18 cellular contexts compared by ENCODE assay signal in the genomic region with DNA sequence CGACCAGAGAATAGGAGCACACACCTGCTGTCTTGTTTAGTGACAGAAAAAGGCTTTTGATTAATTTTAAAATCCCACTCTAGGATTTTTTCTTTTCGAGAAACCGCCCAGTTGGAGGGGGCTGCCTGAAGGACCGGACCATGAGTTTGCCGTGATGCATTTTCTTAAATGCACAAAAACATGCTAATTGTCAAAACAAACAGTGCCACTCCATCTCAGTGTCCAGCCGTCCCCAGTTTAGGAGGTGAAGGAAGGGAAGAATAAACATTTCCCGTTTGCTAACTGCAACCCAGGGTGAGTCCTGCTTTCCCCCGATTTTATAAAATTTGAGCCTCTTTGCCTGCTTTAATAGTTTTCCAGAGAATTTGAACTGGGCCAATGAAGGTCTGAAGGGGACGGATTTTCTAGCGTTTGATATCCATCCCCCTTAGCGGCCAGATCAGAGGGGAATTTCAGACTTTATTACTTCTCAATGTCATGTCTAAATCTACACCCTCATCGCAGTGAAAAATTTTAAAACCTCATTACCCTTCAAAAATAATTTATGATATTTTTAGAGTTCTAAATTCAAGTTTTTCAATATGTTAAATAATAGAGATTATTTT. TPM values are rescaled to one million over a fixed set of nuclear protein-coding genes. Genes with fewer than 3 reads are reported as not detected.
DNase-seq lines count a peak whose midpoint lies in the region; ATAC-seq, FAIRE-seq and TF ChIP-seq lines count a peak whose summit lies in the region.
"Had no signal": no experiment of that assay in that cellular context is flagged by ENCODE, and none has a peak within 500 bp of the region (broad histone marks: within the 10 kb centered on the region; RNA-seq: fewer than 3 reads in every experiment).

No MANE protein-coding gene starts in this region.

- TF ChIP-seq CTCF in heart right ventricle (IDR thresholded peaks at IDR 0.05) (no peak), brain microvascular endothelial cell (IDR thresholded peaks at IDR 0.05; ENCODE audit: low read depth, low read length, missing control alignments) (no peak), tibial artery (IDR thresholded peaks at IDR 0.05) (no peak)

- H3K27me3 ChIP-seq in heart right ventricle, result peaks cover 9 to 100% (median 91%) of the 10 kb centered on the region in 7 donors
- no peaks in the 10 kb centered on the region for H3K27me3 ChIP-seq in brain microvascular endothelial cell (replicated peaks)
- no peaks in the 10 kb centered on the region for H3K27me3 ChIP-seq in tibial artery

- FAIRE-seq in frontal cortex (lab: Jason Lieb, UNC), result peak; percentile 19
- FAIRE-seq: H54, RCC 7860 had no signal

- ATAC-seq in heart right ventricle, result no peak
- no peak for ATAC-seq in left ventricle myocardium superior
- ATAC-seq in GM19395 (IDR thresholded peaks at IDR 0.05; ENCODE audit: unreplicated experiment), result no peak
- ATAC-seq in GM19328 (IDR thresholded peaks at IDR 0.05; ENCODE audit: unreplicated experiment), result no peak
- ATAC-seq: activated T-cell treated with anti-CD3 and anti-CD28 coated beads, Interleukin-2, amount 50 U/mL, for 4 hours had no signal

- H3K4me3 ChIP-seq in heart right ventricle, result peak overlapping the region in 9 of 10 donors; percentile 33 to 66 (median 60)
- peak overlapping the region; percentile 93 for H3K4me3 ChIP-seq in brain microvascular endothelial cell (ENCODE audit: low read depth, low read length)
- peak overlapping the region; percentile 81 to 86 for H3K4me3 ChIP-seq in tibial artery
- H3K4me3 ChIP-seq: stomach had no signal

- intact Hi-C loops in heart right ventricle (cut with DNase I) (loop anchor here in 8 of 10 donors (5.0 to 10.0 kb wide), 8 partner anchors 95 to 815 kb away; a partner anchor contains a TSS), left ventricle myocardium superior (cut with micrococcal nuclease) (loop anchor here (5.0 to 10.0 kb wide), 2 partner anchors 185 to 492 kb away; no protein-coding TSS in a partner anchor), tibial artery (cut with DNase I; ENCODE audit: low total_unique reads) (no loop called here)

- H3K9me3 ChIP-seq in heart right ventricle (no peaks in the 10 kb centered on the region), tibial artery (no peaks in the 10 kb centered on the region)
- H3K9me3 ChIP-seq: stomach had no signal

- H3K27ac ChIP-seq in heart right ventricle (peak overlapping the region in 8 of 10 donors; percentile 13 to 90 (median 82)), brain microvascular endothelial cell (peak overlapping the region; percentile 79), tibial artery (peak overlapping the region; percentile 95 to 97)
- H3K27ac ChIP-seq: stomach had no signal

- no peak for DNase-seq in heart right ventricle
- no peak for DNase-seq in left ventricle myocardium superior
- no peak for DNase-seq in brain microvascular endothelial cell
- no peak for DNase-seq in frontal cortex (ENCODE audit: low spot score in 2 of 2)
- DNase-seq in tibial artery, result peak in 1 of 2 donors; percentile 19
- no peak for DNase-seq in stimulated activated naive CD4-positive, alpha-beta T cell treated with Interleukin-2 at 50 U/mL for 16 hours (lab: John Stamatoyannopoulos, UW)
- DNase-seq: activated CD4-positive, alpha-beta T cell treated with anti-CD3 and anti-CD28 coated beads for 1 hour; activated T-cell treated with anti-CD3 and anti-CD28 coated beads, Interleukin-2, amount 50 U/mL, for 4 hours; naive B cell; NCI-H187; NCI-H524; stomach had no signal

- H3K36me3 ChIP-seq in heart right ventricle (no peaks in the 10 kb centered on the region), brain microvascular endothelial cell (replicated peaks) (peaks cover 66% of the 10 kb centered on the region), tibial artery (peaks cover 0 to 5% (median 0%) of the 10 kb centered on the region in 3 donors)
- H3K36me3 ChIP-seq: stomach had no signal

- in situ Hi-C loops in brain microvascular endothelial cell (cut with HindIII; ENCODE audit: low pct_ligation_motif_present, low sequenced_read_pairs), result loop anchor here (5.0 to 25.0 kb wide), 2 partner anchors 492 to 717 kb away; no protein-coding TSS in a partner anchor

- peaks cover 0 to 46% (median 11%) of the 10 kb centered on the region in 9 donors for H3K4me1 ChIP-seq in heart right ventricle
- H3K4me1 ChIP-seq in tibial artery, result peaks cover 0 to 39% (median 35%) of the 10 kb centered on the region in 4 donors

- 38 to 43% methylated on average over 12 of the region's 12 CpGs for WGBS in heart right ventricle, 2 donors

RNA-seq across cellular contexts. Expression of a gene that starts 3.3 kb away (rescaled TPM):
- total RNA-seq in heart right ventricle, result 1 to 10 TPM in 8 of 10 donors, under 1 TPM in 2; 0.66 to 2.2 (median 1.9) TPM
- polyA plus RNA-seq in heart right ventricle, result 1 to 10 TPM; 1.2 to 1.3 TPM
- 1.9 TPM for total RNA-seq in left ventricle myocardium superior
- 0.41 TPM for total RNA-seq in frontal cortex
- total RNA-seq: activated T-cell treated with anti-CD3 and anti-CD28 coated beads, Interleukin-2, amount 50 U/mL, for 4 hours had no signal

RNA-seq across cellular contexts. Expression of a gene that starts 8.4 kb away (rescaled TPM):
- total RNA-seq in heart right ventricle, result 1 to 10 TPM in 3 of 10 donors, under 1 TPM in 7; 0.40 to 1.9 (median 0.84) TPM
- polyA plus RNA-seq in heart right ventricle, result under 1 TPM; 0.78 to 0.95 TPM
- 0.32 TPM for total RNA-seq in left ventricle myocardium superior
- total RNA-seq in frontal cortex, result 0.82 TPM
- total RNA-seq: activated T-cell treated with anti-CD3 and anti-CD28 coated beads, Interleukin-2, amount 50 U/mL, for 4 hours had no signal

RNA-seq across cellular contexts. Expression of a gene that starts 14.9 kb away (rescaled TPM):
- total RNA-seq in heart right ventricle, result 10 to 100 TPM in 8 of 10 donors, 1 to 10 TPM in 2; 8.9 to 13.1 (median 11.4) TPM
- polyA plus RNA-seq in heart right ventricle, result 10 to 100 TPM in 1 of 2 donors, 1 to 10 TPM in 1; 5.1 to 11.3 TPM
- total RNA-seq in left ventricle myocardium superior, result 12.6 TPM
- total RNA-seq in frontal cortex, result 11.8 TPM

RNA-seq across cellular contexts. Expression of a gene that starts 59.6 kb away (rescaled TPM):
- under 1 TPM in 8 of 10 donors, not detected in 2; 0.08 to 0.38 (median 0.22) TPM for total RNA-seq in heart right ventricle
- polyA plus RNA-seq in heart right ventricle, result under 1 TPM; 0.16 to 0.37 TPM
- 0.25 TPM for total RNA-seq in left ventricle myocardium superior
- 0.41 TPM for total RNA-seq in frontal cortex
- total RNA-seq: LHCN-M2, skeletal muscle tissue had no signal
